Comparison of ENCODE assay signal across 13 cellular contexts in genomic region chr2:36528274-36528673, GRCh38.
DNase-seq lines count a peak whose midpoint lies in the region; ATAC-seq and TF ChIP-seq lines count a peak whose summit lies in the region.
"Had no signal": no experiment of that assay in that cellular context is flagged by ENCODE, and none has a peak within 500 bp of the region (broad histone marks: within the 10 kb centered on the region; RNA-seq: fewer than 3 reads in every experiment).

No MANE protein-coding gene starts in this region.

- H3K4me2 ChIP-seq in IMR-90 (ENCODE audit: low read depth, low read length), result no peak overlapping the region

- peaks cover 11% of the 10 kb centered on the region; the same call in 1 of the 2 replicates for H4K20me1 ChIP-seq in IMR-90 (ENCODE audit: insufficient read depth, low read length)

- peaks cover 29% of the 10 kb centered on the region for H3K36me3 ChIP-seq in IMR-90 (ENCODE audit: control insufficient read depth, insufficient read depth, low read length)
- H3K36me3 ChIP-seq: prostate gland had no signal

- H3K14ac ChIP-seq in IMR-90 (replicated peaks; ENCODE audit: low read depth, low read length), result peak overlapping the region; percentile 61

- peak overlapping the region; percentile 46; the same call in 1 of the 2 replicates for H3K18ac ChIP-seq in IMR-90 (ENCODE audit: low read depth, low read length)

- H3K9me1 ChIP-seq in IMR-90 (ENCODE audit: insufficient read depth, low read length), result peaks cover 34% of the 10 kb centered on the region

- ATAC-seq in GM19468 (IDR thresholded peaks at IDR 0.05; ENCODE audit: extremely low read depth, unreplicated experiment) (peak; percentile 82), HG02885 (IDR thresholded peaks at IDR 0.05; ENCODE audit: poor library complexity, unreplicated experiment) (peak; percentile 72), IMR-90 (ENCODE audit: low read depth) (no peak)
- ATAC-seq in stimulated activated memory B cell treated with anti-CD40 and anti-IgM and Interleukin-4, amounts not matched to agents 10 μg/mL and 1 μg/mL and 100 μg/mL, for 72 hours, result no peak
- ATAC-seq: activated T-helper 17 cell treated with anti-CD3 and anti-CD28 coated beads, Interleukin-2, amount 50 U/mL, for 72 hours; left lung had no signal

- DNase-seq in GM13977 (ENCODE audit: low spot score) (peak; percentile 20), IMR-90 (no peak), ecto neural progenitor cell (ENCODE audit: low spot score) (no peak), cerebellar cortex (ENCODE audit: low spot score) (no peak)
- DNase-seq in activated naive CD4-positive, alpha-beta T cell treated with Interleukin-2 at 50 U/mL for 16 hours, result no peak
- DNase-seq: central memory CD4-positive, alpha-beta T cell; GDM1; left lung had no signal

- no peaks in the 10 kb centered on the region for H3K9me3 ChIP-seq in IMR-90 (ENCODE audit: control insufficient read depth, insufficient read depth, low read length)
- H3K9me3 ChIP-seq: left lung, prostate gland had no signal

- H2BK120ac ChIP-seq in IMR-90 (ENCODE audit: low read depth, low read length), result no peak overlapping the region

- POLR2A ChIA-PET in IMR-90 (lab: Charles Lee; ENCODE audit: unreplicated experiment), result no interaction called here

- no CpG with 5 or more reads among the region's 4 CpGs for WGBS in IMR-90 (ENCODE audit: extremely low coverage in 2 of 2, insufficient read length in 1 of 2), 2 experiments

- no TSS peak for BruUV-seq in IMR-90 (replicated peaks; lab: Mats Ljungman, UMichigan)

- peaks cover 12% of the 10 kb centered on the region for H3K4me1 Mint-ChIP-seq in stimulated activated memory B cell treated with anti-CD40 and anti-IgM and Interleukin-4, amounts not matched to agents 10 μg/mL and 1 μg/mL and 100 μg/mL, for 72 hours
- H3K4me1 Mint-ChIP-seq: activated T-helper 17 cell treated with anti-CD3 and anti-CD28 coated beads, Interleukin-2, amount 50 U/mL, for 72 hours had no signal

- TF ChIP-seq POLR2A in IMR-90 (IDR thresholded peaks at IDR 0.05; ENCODE audit: low read depth, low read length), result 0 out of 2 replicates have a peak, but pooled peaks have one; percentile 24

- peak overlapping the region; percentile 13; the same call in 1 of the 2 replicates for H3K4ac ChIP-seq in IMR-90 (ENCODE audit: low read depth, low read length)

- H3K36me3 Mint-ChIP-seq in stimulated activated memory B cell treated with anti-CD40 and anti-IgM and Interleukin-4, amounts not matched to agents 10 μg/mL and 1 μg/mL and 100 μg/mL, for 72 hours, result no peaks in the 10 kb centered on the region

- TF ChIP-seq RAD21 in IMR-90 (IDR thresholded peaks at IDR 0.05; ENCODE audit: low read length), result no peak

- no peaks in the 10 kb centered on the region for H3K9me3 Mint-ChIP-seq in stimulated activated memory B cell treated with anti-CD40 and anti-IgM and Interleukin-4, amounts not matched to agents 10 μg/mL and 1 μg/mL and 100 μg/mL, for 72 hours
- H3K9me3 Mint-ChIP-seq: activated T-helper 17 cell treated with anti-CD3 and anti-CD28 coated beads, Interleukin-2, amount 50 U/mL, for 72 hours had no signal

- intact Hi-C loops in IMR-90 (cut with micrococcal nuclease), result no loop called here

- 0 out of 2 replicates have a peak overlapping the region, but pooled peaks have one; percentile 5 for H4K91ac ChIP-seq in IMR-90 (ENCODE audit: insufficient read depth, low read depth, low read length)

- H3K27ac ChIP-seq in IMR-90 (ENCODE audit: insufficient read depth, low read length), result peak overlapping the region; percentile 32; the same call in 1 of the 2 replicates
- H3K27ac ChIP-seq: left lung, prostate gland had no signal

- peak overlapping the region; percentile 26; the same call in 1 of the 2 replicates for H2AK5ac ChIP-seq in IMR-90 (ENCODE audit: low read depth, low read length)

- in situ Hi-C loops in GM13977 (cut with MboI; ENCODE audit: low pct_unique_long_range_greater_than_20kb, low sequenced_read_pairs, unreplicated experiment), result no loop called here
- in situ Hi-C loops in IMR-90 (cut with MboI; ENCODE audit: low sequenced_read_pairs), result loop anchor here (10.0 kb wide), 1 partner anchor 147 kb away; no protein-coding TSS in a partner anchor

- no peak overlapping the region for H2AK9ac ChIP-seq in IMR-90 (replicated peaks; ENCODE audit: low read depth, low read length, poor library complexity)

- no peak overlapping the region for H3K4me3 Mint-ChIP-seq in stimulated activated memory B cell treated with anti-CD40 and anti-IgM and Interleukin-4, amounts not matched to agents 10 μg/mL and 1 μg/mL and 100 μg/mL, for 72 hours
- H3K4me3 Mint-ChIP-seq: activated T-helper 17 cell treated with anti-CD3 and anti-CD28 coated beads, Interleukin-2, amount 50 U/mL, for 72 hours had no signal

- H2BK5ac ChIP-seq in IMR-90 (ENCODE audit: low read depth, low read length, poor library complexity, severe bottlenecking), result peak overlapping the region; percentile 31

- peak overlapping the region; percentile 34; the same call in 1 of the 2 replicates for H4K5ac ChIP-seq in IMR-90 (ENCODE audit: low read depth, low read length)

- TF ChIP-seq CTCF in GM13977 (IDR thresholded peaks at IDR 0.05; ENCODE audit: extremely low read depth, insufficient read depth, missing control alignments) (no peak), IMR-90 (conservative IDR thresholded peaks at IDR 0.05; ENCODE audit: low read depth, low read length) (no peak)

- H2BK15ac ChIP-seq in IMR-90 (ENCODE audit: low read depth, low read length), result no peak overlapping the region

- H3K79me1 ChIP-seq in IMR-90 (ENCODE audit: low read depth in 1 of 2, low read length in 2 of 2), result peaks cover 36 to 79% of the 10 kb centered on the region in 2 experiments

- H3K27me3 Mint-ChIP-seq in stimulated activated memory B cell treated with anti-CD40 and anti-IgM and Interleukin-4, amounts not matched to agents 10 μg/mL and 1 μg/mL and 100 μg/mL, for 72 hours, result no peaks in the 10 kb centered on the region
- H3K27me3 Mint-ChIP-seq: activated T-helper 17 cell treated with anti-CD3 and anti-CD28 coated beads, Interleukin-2, amount 50 U/mL, for 72 hours had no signal

- H2AFZ ChIP-seq in IMR-90 (replicated peaks; ENCODE audit: low read length, poor library complexity), result no peak overlapping the region

- CTCF ChIA-PET in IMR-90 (lab: Yijun Ruan, JAX), result interaction anchor here (1.0 kb wide), 2 partner anchors 15 to 150 kb away, joined by 3 to 4 read pairs; no protein-coding TSS in a partner anchor

- no peak overlapping the region; the same call in 1 of the 2 replicates for H3K9ac ChIP-seq in IMR-90 (ENCODE audit: low read depth, low read length)

- peak overlapping the region in 1 of 2 experiments; percentile 7; a peak in 2 of 4 replicates for H4K8ac ChIP-seq in IMR-90 (ENCODE audit: low read depth in 2 of 2, low read length in 2 of 2)

- no peak overlapping the region for H3K4me3 ChIP-seq in IMR-90 (ENCODE audit: insufficient read depth, low read depth, low read length)
- H3K4me3 ChIP-seq: left lung, prostate gland had no signal

- peak overlapping the region; percentile 51; the same call in 1 of the 2 replicates for H3K23ac ChIP-seq in IMR-90 (ENCODE audit: low read depth, low read length)

- no peaks in the 10 kb centered on the region for H3K27me3 ChIP-seq in IMR-90 (ENCODE audit: control insufficient read depth, insufficient read depth, low read length)
- H3K27me3 ChIP-seq: left lung had no signal

- H3K56ac ChIP-seq in IMR-90 (ENCODE audit: extremely low read depth, insufficient read depth, low read length), result no peak overlapping the region

- dilution Hi-C loops in IMR-90 (cut with HindIII; ENCODE audit: low sequenced_read_pairs, unreplicated experiment), result no loop called here

- no peak overlapping the region for H3K27ac Mint-ChIP-seq in stimulated activated memory B cell treated with anti-CD40 and anti-IgM and Interleukin-4, amounts not matched to agents 10 μg/mL and 1 μg/mL and 100 μg/mL, for 72 hours
- H3K27ac Mint-ChIP-seq: activated T-helper 17 cell treated with anti-CD3 and anti-CD28 coated beads, Interleukin-2, amount 50 U/mL, for 72 hours had no signal

- H3K4me1 ChIP-seq in IMR-90 (ENCODE audit: control insufficient read depth, insufficient read depth, low read length), result peaks cover 20% of the 10 kb centered on the region
- H3K4me1 ChIP-seq: prostate gland had no signal

- H2BK20ac ChIP-seq in IMR-90 (ENCODE audit: low read depth, low read length), result peak overlapping the region; percentile 6; the same call in 1 of the 2 replicates

TF ChIP-seq in IMR-90, 13 proteins besides CTCF, POLR2A, EP300 and RAD21 (continues in another document):
- TF ChIP-seq BHLHE40 (IDR thresholded peaks at IDR 0.05; ENCODE audit: low read depth, low read length) (no peak), USF2 (IDR thresholded peaks at IDR 0.05; ENCODE audit: low read depth, low read length) (no peak), MAZ (IDR thresholded peaks at IDR 0.05; ENCODE audit: borderline replicate concordance, low read depth, low read length) (no peak), NFE2L2 (IDR thresholded peaks at IDR 0.05; ENCODE audit: low read depth, low read length) (no peak), SMC3 (IDR thresholded peaks at IDR 0.05; ENCODE audit: low read depth, low read length) (no peak), CHD1 (IDR thresholded peaks at IDR 0.05; ENCODE audit: low read depth, low read length) (no peak), CEBPB (IDR thresholded peaks at IDR 0.05; ENCODE audit: low read depth, low read length) (no peak), RCOR1 (IDR thresholded peaks at IDR 0.05; ENCODE audit: insufficient replicate concordance, low read length) (no peak), FOS (IDR thresholded peaks at IDR 0.05; ENCODE audit: low read depth, low read length) (no peak), MAFK (IDR thresholded peaks at IDR 0.05; ENCODE audit: low read depth, low read length) (no peak), MXI1 (IDR thresholded peaks at IDR 0.05; ENCODE audit: borderline replicate concordance, low read depth, low read length) (no peak), RFX5 (IDR thresholded peaks at IDR 0.05; ENCODE audit: low read depth, low read length) (no peak)

Comparison
In these comparisons a context has a peak if more than half of its experiments do, and no peak if none do; other contexts are left out.
1. ATAC-seq: peak in GM19468 (single experiment) and HG02885 (single experiment); none in IMR-90 (single experiment) and stimulated activated memory B cell treated with anti-CD40 and anti-IgM and Interleukin-4, amounts not matched to agents 10 μg/mL and 1 μg/mL and 100 μg/mL, for 72 hours (single experiment).